Comparison of ENCODE assay signal across 10 cellular contexts in genomic region chr7:34696415-34696814, GRCh38. TPM values are rescaled to one million over a fixed set of nuclear protein-coding genes. Genes with fewer than 3 reads are reported as not detected.
"Had no signal": no experiment of that assay in that cellular context is flagged by ENCODE, and none has a peak within 500 bp of the region (broad histone marks: within the 10 kb centered on the region; RNA-seq: fewer than 3 reads in every experiment).

No MANE protein-coding gene starts in this region.

- H3K9ac ChIP-seq: GM23248 had no signal

- H2AFZ ChIP-seq: GM23248 had no signal

- H3K27ac Mint-ChIP-seq: H9 had no signal

- H3K4me1 Mint-ChIP-seq: H9 had no signal

- DNase-seq: GM23248, GOT3, H9, HCEC 1CT, IMR-90, KG1 had no signal

- H3K4me3 Mint-ChIP-seq: H9 had no signal

- H3K4me3 ChIP-seq: GM23248, K562 had no signal

- FAIRE-seq: H54, K562 had no signal

- H3K27ac ChIP-seq: GM23248, HL-60 had no signal

- ATAC-seq: K562 had no signal

RNA-seq across cellular contexts. Expression of gene NPSR1, which starts 38.4 kb away (rescaled TPM):
- total RNA-seq: GM23248, H9, HT1080, IMR-90, K562 had no signal
- polyA plus RNA-seq: GM23248, IMR-90, K562 had no signal
